Comparison of ENCODE assay signal across 8 cellular contexts in the genomic region with DNA sequence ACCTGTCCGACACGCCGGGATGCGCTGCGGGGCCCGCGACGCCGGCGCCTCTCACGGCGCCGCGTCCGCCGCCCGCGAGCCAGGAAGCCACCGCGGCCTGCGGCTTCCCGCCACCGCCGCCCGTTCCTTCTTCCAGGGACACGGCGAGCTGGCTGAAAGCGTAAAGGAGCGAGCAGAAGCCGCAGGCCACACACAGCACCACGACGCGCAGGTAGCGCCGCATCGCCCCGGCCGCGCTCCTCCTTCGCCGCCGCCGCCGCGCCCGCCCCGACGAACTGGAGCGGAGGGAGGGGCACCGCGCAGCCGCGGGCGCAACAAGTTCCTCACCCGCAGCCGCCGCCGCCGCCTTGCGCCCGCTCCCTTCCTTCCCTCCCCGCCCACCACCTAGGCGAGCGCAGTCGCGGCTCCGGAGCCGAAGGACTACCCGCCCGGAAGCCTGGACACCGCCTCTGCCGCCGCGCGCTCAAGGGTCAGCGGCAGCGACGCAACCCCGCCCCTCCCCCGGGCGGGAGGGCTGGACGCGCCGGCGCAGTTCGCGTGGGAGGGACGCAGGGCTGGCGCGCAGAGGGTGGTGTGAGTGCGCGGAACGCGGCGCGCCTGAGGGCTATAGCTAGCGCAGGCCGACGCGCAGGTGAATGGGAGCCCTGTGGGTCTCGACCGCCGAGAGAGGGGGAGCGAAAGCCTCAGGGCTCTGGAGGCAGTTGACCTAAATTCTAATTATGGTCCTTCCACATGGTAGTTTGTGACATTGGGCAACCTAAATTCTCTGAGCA. TPM values are rescaled to one million over a fixed set of nuclear protein-coding genes. Genes with fewer than 3 reads are reported as not detected.
A peak's percentile ranks its signal among the peaks of the same experiment; 100 is the strongest.
DNase-seq lines count a peak whose midpoint lies in the region; ATAC-seq, FAIRE-seq and TF ChIP-seq lines count a peak whose summit lies in the region.

A gene with protein sequence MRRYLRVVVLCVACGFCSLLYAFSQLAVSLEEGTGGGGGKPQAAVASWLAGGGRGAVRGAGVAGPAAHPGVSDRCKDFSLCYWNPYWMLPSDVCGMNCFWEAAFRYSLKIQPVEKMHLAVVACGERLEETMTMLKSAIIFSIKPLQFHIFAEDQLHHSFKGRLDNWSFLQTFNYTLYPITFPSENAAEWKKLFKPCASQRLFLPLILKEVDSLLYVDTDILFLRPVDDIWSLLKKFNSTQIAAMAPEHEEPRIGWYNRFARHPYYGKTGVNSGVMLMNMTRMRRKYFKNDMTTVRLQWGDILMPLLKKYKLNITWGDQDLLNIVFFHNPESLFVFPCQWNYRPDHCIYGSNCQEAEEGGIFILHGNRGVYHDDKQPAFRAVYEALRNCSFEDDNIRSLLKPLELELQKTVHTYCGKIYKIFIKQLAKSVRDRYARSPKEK (minus strand): TSS at position 451 of the 773 bp plus-strand sequence. CDS start 228 bp downstream, at position 223.

- H3K36me3 ChIP-seq in BLaER1 (no peaks in the 10 kb centered on the region), HepG2 (replicated peaks in 1 of 2; ENCODE audit: control insufficient read depth in 1 of 2, insufficient read depth in 2 of 2, low read length in 2 of 2) (no peaks in the 10 kb centered on the region)

- H3K4me1 Mint-ChIP-seq in dendritic cell treated with granulocyte-macrophage colony-stimulating factor and Interleukin-4, amounts not matched to agents 40 ng/mL and 50 ng/mL, for 4 days (ENCODE audit: low read depth): peaks cover 37% of the 10 kb centered on the region

- no peaks in the 10 kb centered on the region for H3K9me3 Mint-ChIP-seq in dendritic cell treated with granulocyte-macrophage colony-stimulating factor and Interleukin-4, amounts not matched to agents 40 ng/mL and 50 ng/mL, for 4 days

- peak within 1 kb of the TSS; percentile 84 for H3K27ac ChIP-seq in BLaER1
- H3K27ac ChIP-seq in HepG2 (ENCODE audit: extremely low read length, insufficient read depth, low read length): peak within 1 kb of the TSS; percentile 80

- TF ChIP-seq RAD21 in HepG2 (CRISPR knock-in tag; IDR thresholded peaks at IDR 0.05): no peak; the same call in 1 of the 2 replicates

- ATAC-seq in GM19324 (IDR thresholded peaks at IDR 0.05; ENCODE audit: low FRiP score, unreplicated experiment) (peak; percentile 94), HG03460 (IDR thresholded peaks at IDR 0.05; ENCODE audit: unreplicated experiment) (peak; percentile 91), HepG2 (peak; percentile 94)

- 14% methylated on average over 14 of the region's 104 CpGs for WGBS in HepG2 (ENCODE audit: low lambda C conversion rate)

- BruUV-seq in HepG2 (replicated peaks; lab: Mats Ljungman, UMichigan): no TSS peak

- H3K79me2 ChIP-seq in HepG2 (ENCODE audit: insufficient read depth, low read length): peaks cover 42% of the 10 kb centered on the region

- TF ChIP-seq EP300 in HepG2 (IDR thresholded peaks at IDR 0.05; ENCODE audit: low read depth in 2 of 2, low read length in 2 of 2) (no peak), HepG2 (CRISPR knock-in tag; IDR thresholded peaks at IDR 0.05; ENCODE audit: borderline replicate concordance) (no peak)

- H3K4me2 ChIP-seq in BLaER1 (peak within 1 kb of the TSS; percentile 77), HepG2 (ENCODE audit: low read depth, low read length) (peak within 1 kb of the TSS; percentile 94)

- H3K36me3 Mint-ChIP-seq in dendritic cell treated with granulocyte-macrophage colony-stimulating factor and Interleukin-4, amounts not matched to agents 40 ng/mL and 50 ng/mL, for 4 days (ENCODE audit: low read depth): peaks cover 6% of the 10 kb centered on the region

- H4K20me1 ChIP-seq in BLaER1 (peaks cover 47% of the 10 kb centered on the region), HepG2 (ENCODE audit: insufficient read depth, low read length) (peaks cover 21% of the 10 kb centered on the region)

- peak within 1 kb of the TSS; percentile 90 for H3K9ac ChIP-seq in BLaER1
- H3K9ac ChIP-seq in HepG2 (ENCODE audit: insufficient read depth, low read depth, low read length): peak within 1 kb of the TSS; percentile 79

- in situ Hi-C loops in HepG2 (cut with HindIII; ENCODE audit: extremely low pct_ligation_motif_present, low pct_unique_long_range_greater_than_20kb): no loop called here

- H3K27me3 ChIP-seq in BLaER1 (no peaks in the 10 kb centered on the region), HepG2 (ENCODE audit: control insufficient read depth in 1 of 2, insufficient read depth in 2 of 2, low read length in 2 of 2) (no peaks in the 10 kb centered on the region)

- peak within 1 kb of the TSS; percentile 99 for H3K4me3 ChIP-seq in BLaER1
- peak within 1 kb of the TSS; percentile 79 to 85 (median 83) for H3K4me3 ChIP-seq in HepG2 (replicated peaks in 1 of 3; ENCODE audit: insufficient read depth in 1 of 3, low read depth in 2 of 3, low read length in 3 of 3)

- H3K27ac Mint-ChIP-seq in dendritic cell treated with granulocyte-macrophage colony-stimulating factor and Interleukin-4, amounts not matched to agents 40 ng/mL and 50 ng/mL, for 4 days: peak within 1 kb of the TSS; percentile 95

- no peak; the same call in 1 of the 2 replicates for TF ChIP-seq CTCF in HepG2 (CRISPR knock-in tag; IDR thresholded peaks at IDR 0.05)

- peak within 1 kb of the TSS; percentile 88 for H2AFZ ChIP-seq in HepG2 (ENCODE audit: low read length)

- peak; percentile 30 for FAIRE-seq in HepG2 (lab: Jason Lieb, UNC)

- H3K4me3 Mint-ChIP-seq in dendritic cell treated with granulocyte-macrophage colony-stimulating factor and Interleukin-4, amounts not matched to agents 40 ng/mL and 50 ng/mL, for 4 days: peak within 1 kb of the TSS; percentile 99

- DNase-seq in NCI-H526 (lab: John Stamatoyannopoulos, UW) (peak; percentile 79 to 96), HepG2 (ENCODE audit: low spot score) (peak; percentile 79)
- DNase-seq in activated CD4-positive, alpha-beta T cell treated with anti-CD3 and anti-CD28 coated beads, Interleukin-2, amount 50 U/mL, for 24 hours (ENCODE audit: low read depth in 1 of 2, low spot score in 1 of 2): peak; percentile 64 to 70
- peak; percentile 75 to 80 for DNase-seq in stimulated activated CD4-positive, alpha-beta T cell treated with anti-CD3 and anti-CD28 coated beads, Interleukin-2, amount 100 ng/mL, for 48 hours

- POLR2A ChIA-PET in HepG2 (lab: Yijun Ruan, JAX): interaction anchor here (1.0 kb wide), 2 partner anchors 10 to 91 kb away, joined by 3 to 4 read pairs; no protein-coding TSS in a partner anchor

- peaks cover 43% of the 10 kb centered on the region for H3K4me1 ChIP-seq in BLaER1
- peaks cover 49% of the 10 kb centered on the region for H3K4me1 ChIP-seq in HepG2 (ENCODE audit: insufficient read depth, low read length)

- intact Hi-C loops in dendritic cell treated with granulocyte-macrophage colony-stimulating factor and Interleukin-4, amounts not matched to agents 40 ng/mL and 50 ng/mL, for 4 days (cut with micrococcal nuclease): loop anchor here (2.0 kb wide), 1 partner anchor 92 kb away; no protein-coding TSS in a partner anchor
- intact Hi-C loops in HepG2 (cut with micrococcal nuclease; ENCODE audit: unreplicated experiment): loop anchor here (5.0 kb wide), 1 partner anchor 93 kb away; a partner anchor contains a TSS

- peaks cover 2% of the 10 kb centered on the region for H3K27me3 Mint-ChIP-seq in dendritic cell treated with granulocyte-macrophage colony-stimulating factor and Interleukin-4, amounts not matched to agents 40 ng/mL and 50 ng/mL, for 4 days

- H3K9me3 ChIP-seq in BLaER1: no peaks in the 10 kb centered on the region
- H3K9me3 ChIP-seq in HepG2 (ENCODE audit: low read length): no peaks in the 10 kb centered on the region

- peak; percentile 78 to 79 for TF ChIP-seq POLR2A in HepG2 (IDR thresholded peaks at IDR 0.05; ENCODE audit: insufficient read depth in 1 of 2, low read depth in 2 of 2, low read length in 2 of 2)

- CTCF ChIA-PET in HepG2 (lab: Yijun Ruan, JAX; ENCODE audit: low intra/inter-chr PET ratio, low total read pairs): no interaction called here

TF ChIP-seq in HepG2, 621 proteins besides CTCF, POLR2A, EP300 and RAD21 (continues in another document):
- peak; percentile 64; the same call in 1 of the 2 replicates for TF ChIP-seq ZNF256 (CRISPR knock-in tag; conservative IDR thresholded peaks at IDR 0.05)
- no peak; the same call in 1 of the 2 replicates for TF ChIP-seq ZNF567 (CRISPR knock-in tag; IDR thresholded peaks at IDR 0.05; ENCODE audit: borderline replicate concordance)
- TF ChIP-seq ZNF317 (CRISPR knock-in tag; IDR thresholded peaks at IDR 0.05): no peak
- no peak for TF ChIP-seq ZNF326 (CRISPR knock-in tag; IDR thresholded peaks at IDR 0.05; ENCODE audit: borderline replicate concordance)
- peak; percentile 96 for TF ChIP-seq ATF7-NPFF (CRISPR knock-in tag; IDR thresholded peaks at IDR 0.05; ENCODE audit: low read depth)
- peak; percentile 81; the same call in 1 of the 2 replicates for TF ChIP-seq ZNF44 (CRISPR knock-in tag; IDR thresholded peaks at IDR 0.05)

RNA-seq across cellular contexts. Expression of the gene that starts here (rescaled TPM):
- 12.8 and 17.0 TPM in 2 replicates for total RNA-seq in HepG2 (2016; rRNA removed; fragmentation: Illumina TruSeq; extraction: Trizol)
- 3.4 and 3.6 TPM in 2 replicates for total RNA-seq in HepG2 (2016; cell fraction: cytosol; rRNA removed; fragmentation: Illumina TruSeq; extraction: Trizol; ENCODE audit: low read depth)
- 13.3 and 16.9 TPM in 2 replicates for total RNA-seq in HepG2 (2016; cell fraction: insoluble cytoplasmic fraction; rRNA removed; fragmentation: Illumina TruSeq; extraction: Trizol)
- total RNA-seq in HepG2 (2016; cell fraction: membrane; rRNA removed; fragmentation: Illumina TruSeq; extraction: Trizol): 4.0 and 5.0 TPM in 2 replicates
- total RNA-seq in HepG2 (2016; cell fraction: nucleus; rRNA removed; fragmentation: Illumina TruSeq; extraction: Trizol): 22.7 and 26.4 TPM in 2 replicates
- 5.8 and 7.8 TPM in 2 replicates for polyA plus RNA-seq in HepG2 (2011; rRNA removed)
- 3.0 and 4.7 TPM in 2 replicates for polyA plus RNA-seq in HepG2 (2011; cell fraction: cytosol; rRNA removed)
- 2.4 and 2.9 TPM in 2 replicates for polyA plus RNA-seq in HepG2 (2011; cell fraction: nucleus; rRNA removed)
- 9.4 and 10.1 TPM in 2 replicates for polyA plus RNA-seq in HepG2 (2012)
- 1.3 TPM in 2 replicates for polyA plus RNA-seq in HepG2 (2016; cell fraction: cytosol; fragmentation: Illumina TruSeq; extraction: Trizol; ENCODE audit: low read depth)
- polyA plus RNA-seq in HepG2 (2016; cell fraction: insoluble cytoplasmic fraction; fragmentation: Illumina TruSeq; extraction: Trizol; ENCODE audit: low read depth): 12.8 and 13.8 TPM in 2 replicates
- 1.9 and 3.0 TPM in 2 replicates for polyA plus RNA-seq in HepG2 (2016; cell fraction: membrane; fragmentation: Illumina TruSeq; extraction: Trizol; ENCODE audit: low read depth)
- 28.3 and 28.9 TPM in 2 replicates for polyA plus RNA-seq in HepG2 (2016; cell fraction: nucleus; fragmentation: Illumina TruSeq; extraction: Trizol; ENCODE audit: insufficient read depth, low read depth)
- polyA minus RNA-seq in HepG2 (2011; rRNA and poly(A)+ RNA removed; ENCODE audit: low replicate concordance): 1.9 and 3.8 TPM in 2 replicates
- polyA minus RNA-seq in HepG2 (2011; cell fraction: cytosol; rRNA and poly(A)+ RNA removed): 8.5 and 10.3 TPM in 2 replicates
- 14.8 and 15.8 TPM in 2 replicates for polyA minus RNA-seq in HepG2 (2011; cell fraction: nucleus; rRNA and poly(A)+ RNA removed)

Comparison
In these comparisons a context has a peak if more than half of its experiments do, and no peak if none do; other contexts are left out.
1. Peak in every context shown above with its lines: DNase-seq, ATAC-seq, H3K4me3 ChIP-seq and H3K27ac ChIP-seq.